ENCODE assay signal across 8 cellular contexts in genomic region chr18:42114310-42114943, GRCh38.
DNase-seq lines count a peak whose midpoint lies in the region; ATAC-seq and TF ChIP-seq lines count a peak whose summit lies in the region.

No MANE protein-coding gene starts in this region.

- ATAC-seq in GM19043 (IDR thresholded peaks at IDR 0.05; ENCODE audit: low read depth, unreplicated experiment) (peak; percentile 88), HG03159 (IDR thresholded peaks at IDR 0.05; ENCODE audit: unreplicated experiment) (peak; percentile 94)

- TF ChIP-seq CTCF in C4-2B (conservative IDR thresholded peaks at IDR 0.05), result peak; percentile 91
- TF ChIP-seq CTCF in VCaP (conservative IDR thresholded peaks at IDR 0.05), result peak; percentile 96

- no peak overlapping the region for H3K27ac ChIP-seq in C4-2B
- H3K27ac ChIP-seq in VCaP, result peak overlapping the region; percentile 7; the same call in 1 of the 2 replicates

- peak; percentile 89 for DNase-seq in NCI-H2171 treated with DMSO at 0.1 percent for 48 hours (lab: John Stamatoyannopoulos, UW)
- peak; percentile 32 for DNase-seq in central memory CD4-positive, alpha-beta T cell
- DNase-seq in kidney tubule cell (ENCODE audit: low spot score), result peak; percentile 72
- DNase-seq in stimulated activated CD4-positive, alpha-beta T cell treated with anti-CD3 and anti-CD28 coated beads, Interleukin-2, amount 100 ng/mL, for 48 hours, result peak; percentile 44 to 59

Comparison
In these comparisons a context has a peak if more than half of its experiments do, and no peak if none do; other contexts are left out.
1. DNase-seq: peak in every context shown above with its lines; median percentile 89 in NCI-H2171 treated with DMSO at 0.1 percent for 48 hours; 72 in kidney tubule cell; 52 in stimulated activated CD4-positive, alpha-beta T cell treated with anti-CD3 and anti-CD28 coated beads, Interleukin-2, amount 100 ng/mL, for 48 hours; 32 in central memory CD4-positive, alpha-beta T cell.